9 cellular contexts compared by ENCODE assay signal in the genomic region with DNA sequence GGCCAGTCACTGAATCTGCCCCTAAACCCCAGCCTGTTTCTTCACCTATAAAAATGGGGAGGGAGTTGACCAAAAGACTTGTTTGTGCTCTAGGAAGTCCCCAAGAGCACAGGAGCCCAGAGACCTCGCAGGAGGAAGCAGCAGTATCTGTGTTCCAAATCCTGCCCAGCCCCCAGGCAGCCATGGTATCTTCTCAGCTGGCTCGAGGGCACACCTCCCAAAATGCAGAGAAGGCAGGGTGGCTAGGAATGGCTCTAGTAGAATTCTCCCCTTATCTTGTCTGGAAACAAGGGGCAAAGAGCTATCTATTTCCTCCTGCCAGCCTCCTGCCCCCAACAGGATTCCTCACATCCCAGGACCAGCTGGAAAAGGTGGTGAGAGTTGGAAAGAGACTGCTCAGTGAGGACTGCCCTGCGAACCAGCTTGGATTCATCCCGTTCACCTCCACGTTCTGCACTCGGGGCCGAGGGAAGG. TPM values are rescaled to one million over a fixed set of nuclear protein-coding genes. Genes with fewer than 3 reads are reported as not detected.
DNase-seq lines count a peak whose midpoint lies in the region; ATAC-seq and TF ChIP-seq lines count a peak whose summit lies in the region.
"Had no signal": no experiment of that assay in that cellular context is flagged by ENCODE, and none has a peak within 500 bp of the region (broad histone marks: within the 10 kb centered on the region; RNA-seq: fewer than 3 reads in every experiment).

No MANE protein-coding gene starts in this region.

- H2BK5ac ChIP-seq in trophoblast cell (ENCODE audit: low read depth, low read length, poor library complexity) = peak overlapping the region; percentile 18

- H3K4me3 Mint-ChIP-seq in central memory CD8-positive, alpha-beta T cell = peak overlapping the region; percentile 85
- H3K4me3 Mint-ChIP-seq in chondrocyte (ENCODE audit: unreplicated experiment) = no peak overlapping the region

- peaks cover 38% of the 10 kb centered on the region for H3K36me3 Mint-ChIP-seq in central memory CD8-positive, alpha-beta T cell (ENCODE audit: insufficient read depth)
- H3K36me3 Mint-ChIP-seq in chondrocyte (ENCODE audit: low read depth) = no peaks in the 10 kb centered on the region

- no peak overlapping the region for H2AFZ ChIP-seq in trophoblast cell (ENCODE audit: insufficient read depth, low read length, poor library complexity)

- no peak overlapping the region for H4K12ac ChIP-seq in trophoblast cell (ENCODE audit: low read depth, low read length)

- H3K4me3 ChIP-seq in DOHH2 (ENCODE audit: low read length) (peak overlapping the region; percentile 78), Peyer's patch (peak overlapping the region; percentile 35 to 44 (median 41)), trophoblast cell (ENCODE audit: low read depth, low read length) (no peak overlapping the region)

- no CpG with 5 or more reads among the region's 7 CpGs for WGBS in trophoblast cell (ENCODE audit: extremely low coverage, insufficient coverage, insufficient read length)

- no peaks in the 10 kb centered on the region for H3K9me3 Mint-ChIP-seq in central memory CD8-positive, alpha-beta T cell
- H3K9me3 Mint-ChIP-seq in chondrocyte (ENCODE audit: low read depth) = no peaks in the 10 kb centered on the region

- peaks cover 91% of the 10 kb centered on the region for H3K4me1 ChIP-seq in DOHH2 (ENCODE audit: control insufficient read depth, low read length)
- H3K4me1 ChIP-seq in Peyer's patch = peaks cover 0 to 66% (median 39%) of the 10 kb centered on the region in 4 donors
- H3K4me1 ChIP-seq in trophoblast cell (ENCODE audit: control insufficient read depth in 1 of 2, insufficient read depth in 2 of 2, low read length in 2 of 2) = peaks cover 37 to 42% of the 10 kb centered on the region in 2 experiments

- H3K9ac ChIP-seq in trophoblast cell (ENCODE audit: low read length) = no peak overlapping the region

- TF ChIP-seq CTCF in DOHH2 (IDR thresholded peaks at IDR 0.05; ENCODE audit: low read depth, low read length, poor library complexity, severe bottlenecking) = no peak
- no peak for TF ChIP-seq CTCF in Peyer's patch (IDR thresholded peaks at IDR 0.05)
- no peak for TF ChIP-seq CTCF in chondrocyte (IDR thresholded peaks at IDR 0.05)

- peak overlapping the region; percentile 58 for H2BK12ac ChIP-seq in trophoblast cell (ENCODE audit: low read length)

- H3K4me2 ChIP-seq in DOHH2 (ENCODE audit: low read length) (peak overlapping the region; percentile 98), trophoblast cell (ENCODE audit: low read length) (no peak overlapping the region)

- peak overlapping the region; percentile 25 for H4K8ac ChIP-seq in trophoblast cell (ENCODE audit: low read depth, low read length)

- H4K91ac ChIP-seq in trophoblast cell (ENCODE audit: low read depth, low read length) = peak overlapping the region; percentile 47

- peak overlapping the region; percentile 91 for H3K27ac Mint-ChIP-seq in central memory CD8-positive, alpha-beta T cell (ENCODE audit: low read depth)
- no peak overlapping the region for H3K27ac Mint-ChIP-seq in chondrocyte (ENCODE audit: unreplicated experiment)

- H3K23ac ChIP-seq in trophoblast cell (ENCODE audit: low read length) = no peak overlapping the region

- H2BK120ac ChIP-seq in trophoblast cell (ENCODE audit: insufficient read depth, low read length, poor library complexity) = peak overlapping the region; percentile 92

- H3K27me3 ChIP-seq in DOHH2 (ENCODE audit: control insufficient read depth, low read length) (peaks cover under 1% of the 10 kb centered on the region), Peyer's patch (no peaks in the 10 kb centered on the region), trophoblast cell (ENCODE audit: insufficient read depth, low read length) (no peaks in the 10 kb centered on the region)

- peak overlapping the region; percentile 18 for H3K18ac ChIP-seq in trophoblast cell (ENCODE audit: low read length)

- DNase-seq in Peyer's patch (peak; percentile 49 to 85 (median 78)), trophoblast cell (no peak), A172 (ENCODE audit: low spot score) (no peak), chondrocyte (ENCODE audit: low spot score) (no peak)
- DNase-seq in central memory CD8-positive, alpha-beta T cell (ENCODE audit: low spot score in 2 of 2) = peak in 1 of 2 donors; percentile 48

- H3F3A ChIP-seq in DOHH2 (ENCODE audit: control insufficient read depth, insufficient read depth) = peaks cover 74% of the 10 kb centered on the region

- H3K4me1 Mint-ChIP-seq in central memory CD8-positive, alpha-beta T cell = peaks cover 89% of the 10 kb centered on the region
- peaks cover 20% of the 10 kb centered on the region for H3K4me1 Mint-ChIP-seq in chondrocyte (ENCODE audit: low read depth)

- H3K27me3 Mint-ChIP-seq in central memory CD8-positive, alpha-beta T cell = no peaks in the 10 kb centered on the region
- H3K27me3 Mint-ChIP-seq in chondrocyte (ENCODE audit: low read depth) = no peaks in the 10 kb centered on the region

- H3K27ac ChIP-seq in DOHH2 (ENCODE audit: low read depth, low read length) = peak overlapping the region; percentile 100
- H3K27ac ChIP-seq in Peyer's patch = peak overlapping the region; percentile 87 to 97 (median 95)
- no peak overlapping the region for H3K27ac ChIP-seq in trophoblast cell (ENCODE audit: low read depth, low read length)

- no peak overlapping the region for H3K4ac ChIP-seq in trophoblast cell (ENCODE audit: low read depth, low read length)

- H3K79me2 ChIP-seq in DOHH2 (ENCODE audit: control insufficient read depth, low read length) = peaks cover 73% of the 10 kb centered on the region
- peaks cover 3% of the 10 kb centered on the region for H3K79me2 ChIP-seq in trophoblast cell (ENCODE audit: control insufficient read depth, insufficient read depth, low read length, poor library complexity)

- peak overlapping the region; percentile 18 for H3K14ac ChIP-seq in trophoblast cell (ENCODE audit: low read length)

- no peak for TF ChIP-seq POLR2A in Peyer's patch (IDR thresholded peaks at IDR 0.05)

- ATAC-seq in central memory CD8-positive, alpha-beta T cell (replicated peaks; ENCODE audit: extremely low read depth, poor library complexity, severe bottlenecking) = peak; percentile 13
- ATAC-seq in HG03025 (IDR thresholded peaks at IDR 0.05; ENCODE audit: low FRiP score, unreplicated experiment) (no peak), HG03442 (IDR thresholded peaks at IDR 0.05; ENCODE audit: unreplicated experiment) (no peak)

- H4K20me1 ChIP-seq in DOHH2 (ENCODE audit: control insufficient read depth, insufficient read depth, low read depth, low read length) = peaks cover 1% of the 10 kb centered on the region; the same call in 1 of the 2 replicates

- peak overlapping the region; percentile 40 for H2AK5ac ChIP-seq in trophoblast cell (ENCODE audit: low read length)

- H3K36me3 ChIP-seq in DOHH2 (ENCODE audit: control insufficient read depth, low read length) = peaks cover 55% of the 10 kb centered on the region
- H3K36me3 ChIP-seq in Peyer's patch = no peaks in the 10 kb centered on the region
- H3K36me3 ChIP-seq in trophoblast cell (ENCODE audit: control insufficient read depth in 1 of 2, insufficient read depth in 2 of 2, low read length in 2 of 2) = no peaks in the 10 kb centered on the region

- peaks cover 26% of the 10 kb centered on the region for H3K79me1 ChIP-seq in trophoblast cell (ENCODE audit: low read length)

- no peaks in the 10 kb centered on the region for H3K9me2 ChIP-seq in DOHH2 (replicated peaks; ENCODE audit: control insufficient read depth, low read length)

- no peaks in the 10 kb centered on the region for H3K9me3 ChIP-seq in DOHH2 (ENCODE audit: control insufficient read depth, insufficient read depth, low read length)
- no peaks in the 10 kb centered on the region for H3K9me3 ChIP-seq in Peyer's patch
- no peaks in the 10 kb centered on the region for H3K9me3 ChIP-seq in trophoblast cell (ENCODE audit: insufficient read depth, low read depth, low read length)

RNA-seq across cellular contexts. Expression of gene TSPOAP1, which starts 8.6 kb away (rescaled TPM):
- 10 to 100 TPM in 2 of 4 donors, 1 to 10 TPM in 2; 9.1 to 11.9 (median 10.4) TPM for total RNA-seq in Peyer's patch
- 1.1 and 1.3 TPM in 2 replicates for polyA plus RNA-seq in trophoblast cell (2013)
- not detected in 2 replicates for total RNA-seq in A172 (2014; rRNA removed; shearing (Covaris generic))
- total RNA-seq in chondrocyte = 1.3 to 2.0 TPM in 2 of 3 replicates, not detected in the other

RNA-seq across cellular contexts. Expression of gene SUPT4H1, which starts 14.8 kb away (rescaled TPM):
- 10 to 100 TPM; 31.9 to 56.1 (median 47.9) TPM for total RNA-seq in Peyer's patch
- polyA plus RNA-seq in trophoblast cell (2013) = 63.5 and 64.6 TPM in 2 replicates
- 76.1 and 161 TPM in 2 replicates for total RNA-seq in A172 (2014; rRNA removed; shearing (Covaris generic))
- 57.4 to 71.8 TPM (median 62.9 TPM) in 3 replicates for total RNA-seq in chondrocyte

RNA-seq across cellular contexts. Expression of gene MPO, which starts 56.4 kb away (rescaled TPM):
- total RNA-seq in Peyer's patch (1 to 10 TPM in 1 of 4 donors, not detected in 3; 1.7 TPM), chondrocyte (not detected in 3 replicates)
- not detected in 2 replicates for polyA plus RNA-seq in trophoblast cell (2013)
- total RNA-seq in A172 (2014; rRNA removed; shearing (Covaris generic)) = not detected in 2 replicates
- total RNA-seq: activated CD8-positive, alpha-beta memory T cell treated with anti-CD3 and anti-CD28 coated beads for 36 hours had no signal

Comparison
In these comparisons a context has a peak if more than half of its experiments do, and no peak if none do; other contexts are left out.
1. DNase-seq: peak in Peyer's patch (3 of 3); none in trophoblast cell (0 of 2), A172 (single experiment) and chondrocyte (single experiment).